ENCODE assay signal across 8 cellular contexts in the genomic region with DNA sequence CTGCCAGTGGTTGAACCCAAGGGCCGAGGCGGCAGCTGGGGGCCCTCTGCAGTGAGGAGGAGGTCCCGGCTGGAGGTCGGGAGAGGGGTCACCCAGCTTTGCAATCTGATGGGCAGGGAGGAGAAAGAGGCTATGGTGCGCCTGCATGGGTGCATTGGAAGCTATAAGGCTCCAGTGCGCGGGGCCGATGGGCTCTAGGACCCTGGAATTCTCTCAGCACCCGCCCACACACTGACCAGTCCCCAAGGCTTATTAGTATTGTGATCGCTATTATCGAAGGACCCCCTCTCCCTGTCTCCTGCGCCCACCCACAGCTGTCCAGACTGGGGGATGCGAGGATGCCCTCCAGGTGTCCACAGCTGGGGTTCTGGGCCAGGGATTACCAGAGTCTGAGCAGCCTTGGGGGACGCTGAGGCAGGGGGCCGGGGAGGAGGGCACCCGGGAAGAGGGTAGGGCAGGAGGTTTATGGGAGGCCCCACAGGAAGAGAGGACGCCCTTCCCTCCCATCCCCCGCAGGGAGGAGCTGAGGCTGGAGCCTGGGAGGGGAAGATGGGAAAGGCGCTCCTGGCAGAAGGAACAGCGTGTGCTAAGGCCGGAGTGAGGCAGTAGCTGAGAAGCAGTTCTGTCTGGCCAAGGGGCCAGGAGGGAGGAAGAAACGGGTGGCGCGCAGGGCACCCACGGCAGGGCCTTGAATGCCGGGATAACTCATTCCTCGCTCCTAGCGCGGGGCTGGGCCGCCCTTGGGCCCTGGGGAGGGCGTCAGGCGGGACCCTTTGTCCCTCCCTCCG. TPM values are rescaled to one million over a fixed set of nuclear protein-coding genes. Genes with fewer than 3 reads are reported as not detected.
DNase-seq lines count a peak whose midpoint lies in the region; ATAC-seq and TF ChIP-seq lines count a peak whose summit lies in the region.

No MANE protein-coding gene starts in this region.

- intact Hi-C loops in spleen (cut with DNase I; ENCODE audit: low total_unique reads): no loop called here

- no peak for TF ChIP-seq POLR2A in spleen (IDR thresholded peaks at IDR 0.05)
- no peak for TF ChIP-seq POLR2A in erythroblast (IDR thresholded peaks at IDR 0.05; ENCODE audit: low read length)

- H3K27ac ChIP-seq in spleen: peak overlapping the region; percentile 32 to 85 (median 80)

- H3K27me3 ChIP-seq in H7 (ENCODE audit: control insufficient read depth, insufficient read depth, low read length) (peaks cover 14% of the 10 kb centered on the region), spleen (replicated peaks in 1 of 7) (peaks cover 0 to 52% (median 19%) of the 10 kb centered on the region in 7 donors)

- H3K4me3 ChIP-seq in H7 (ENCODE audit: insufficient read depth, low read depth, low read length) (peak overlapping the region; percentile 70), iPS-18c (ENCODE audit: insufficient read depth, low read depth, low read length) (peak overlapping the region; percentile 46), spleen (peak overlapping the region in 4 of 8 donors; percentile 22 to 63 (median 29))

- H3K9me3 ChIP-seq in iPS-18c (ENCODE audit: control insufficient read depth, insufficient read depth, low read length): no peaks in the 10 kb centered on the region
- no peaks in the 10 kb centered on the region for H3K9me3 ChIP-seq in spleen

- no peak for TF ChIP-seq CTCF in spleen (IDR thresholded peaks at IDR 0.05 in 8 of 11, conservative IDR thresholded peaks at IDR 0.05 in 3 of 11)

- ATAC-seq in HG02852 (IDR thresholded peaks at IDR 0.05; ENCODE audit: unreplicated experiment): no peak

- 39 to 54% (median 46%) methylated on average over 26 to 33 of the region's 33 CpGs for WGBS in spleen, 5 donors

- peak; percentile 90 for DNase-seq in H7
- peak; percentile 82 for DNase-seq in astrocyte of the hippocampus (ENCODE audit: low read depth, low spot score)
- DNase-seq in spleen: no peak
- DNase-seq in erythroblast (lab: John Stamatoyannopoulos, UW): no peak
- DNase-seq in stimulated activated CD4-positive, alpha-beta T cell treated with anti-CD3 and anti-CD28 coated beads, Interleukin-1b, Interleukin-23, amount 100 ng/mL, for 48 hours: no peak
- DNase-seq in A172 (ENCODE audit: low spot score): no peak

- peaks cover 13 to 47% (median 32%) of the 10 kb centered on the region in 6 donors for H3K4me1 ChIP-seq in spleen

- H3K36me3 ChIP-seq in H7 (replicated peaks; ENCODE audit: control insufficient read depth, insufficient read depth, low read length): no peaks in the 10 kb centered on the region
- no peaks in the 10 kb centered on the region for H3K36me3 ChIP-seq in spleen

RNA-seq across cellular contexts. Expression of a gene that starts 24.2 kb away (rescaled TPM):
- not detected in 2 replicates for total RNA-seq in H7 (2014; rRNA removed; shearing (Covaris generic))
- total RNA-seq in spleen: under 1 TPM in 1 of 7 donors, not detected in 6; 0.22 TPM
- under 1 TPM; 0.12 to 0.46 (median 0.16) TPM for polyA plus RNA-seq in spleen
- not detected in 2 replicates for total RNA-seq in A172 (2014; rRNA removed; shearing (Covaris generic))

RNA-seq across cellular contexts. Expression of a gene that starts 29.2 kb away (rescaled TPM):
- total RNA-seq in H7 (2014; rRNA removed; shearing (Covaris generic)): 71.2 and 80.5 TPM in 2 replicates
- 10 to 100 TPM; 22.8 to 49.3 (median 35.8) TPM for total RNA-seq in spleen
- 10 to 100 TPM; 24.8 to 50.5 (median 39.1) TPM for polyA plus RNA-seq in spleen
- 26.9 and 43.8 TPM in 2 replicates for total RNA-seq in A172 (2014; rRNA removed; shearing (Covaris generic))

RNA-seq across cellular contexts. Expression of a gene that starts 45.2 kb away (rescaled TPM):
- 19.2 and 20.9 TPM in 2 replicates for total RNA-seq in H7 (2014; rRNA removed; shearing (Covaris generic))
- 10 to 100 TPM; 17.2 to 30.8 (median 22.3) TPM for total RNA-seq in spleen
- polyA plus RNA-seq in spleen: 10 to 100 TPM; 11.5 to 23.2 (median 17.8) TPM
- 13.9 and 14.4 TPM in 2 replicates for total RNA-seq in A172 (2014; rRNA removed; shearing (Covaris generic))

Comparison
In these comparisons a context has a peak if more than half of its experiments do, and no peak if none do; other contexts are left out.
1. DNase-seq: peak in H7 (single experiment) and astrocyte of the hippocampus (single experiment); none in spleen (single experiment), erythroblast (0 of 2), stimulated activated CD4-positive, alpha-beta T cell treated with anti-CD3 and anti-CD28 coated beads, Interleukin-1b, Interleukin-23, amount 100 ng/mL, for 48 hours (single experiment) and A172 (single experiment).